9 cellular contexts compared by ENCODE assay signal in genomic region chr10:70296406-70296899, GRCh38. TPM values are rescaled to one million over a fixed set of nuclear protein-coding genes. Genes with fewer than 3 reads are reported as not detected.
DNase-seq lines count a peak whose midpoint lies in the region; ATAC-seq, FAIRE-seq and TF ChIP-seq lines count a peak whose summit lies in the region.
"Had no signal": no experiment of that assay in that cellular context is flagged by ENCODE, and none has a peak within 500 bp of the region (broad histone marks: within the 10 kb centered on the region; RNA-seq: fewer than 3 reads in every experiment).

No MANE protein-coding gene starts in this region.

- H2BK120ac ChIP-seq in H9 (ENCODE audit: low read depth, low read length, poor library complexity, severe bottlenecking), result no peak overlapping the region

- no peak overlapping the region for H3T11ph ChIP-seq in H9 (ENCODE audit: low read length)

- no peak for FAIRE-seq in small intestine (lab: Jason Lieb, UNC)

- H3K18ac ChIP-seq in H9 (ENCODE audit: insufficient read length, low read depth, low read length), result no peak overlapping the region

- no peak overlapping the region for H4K8ac ChIP-seq in H9 (replicated peaks; ENCODE audit: insufficient read length, low read depth, low read length)

- H4K20me1 ChIP-seq in H9 (ENCODE audit: control insufficient read depth, insufficient read depth, insufficient read length), result no peaks in the 10 kb centered on the region

- no peak overlapping the region for H3K23ac ChIP-seq in H9 (ENCODE audit: insufficient read length, low read depth, low read length)

- no peaks in the 10 kb centered on the region for H3K9me3 ChIP-seq in H9 (ENCODE audit: control insufficient read depth, low read depth, low read length)
- no peaks in the 10 kb centered on the region for H3K9me3 ChIP-seq in heart right ventricle
- H3K9me3 ChIP-seq in small intestine (ENCODE audit: control insufficient read depth, low read depth), result no peaks in the 10 kb centered on the region

- H3K79me2 ChIP-seq in H9 (ENCODE audit: insufficient read depth, low read length), result no peaks in the 10 kb centered on the region

- no peaks in the 10 kb centered on the region for H3K79me1 ChIP-seq in H9 (ENCODE audit: insufficient read depth, low read depth, low read length, poor library complexity, severe bottlenecking)

- H3K4me2 ChIP-seq in H9 (ENCODE audit: insufficient read depth, insufficient read length, low read length), result no peak overlapping the region

- no peak overlapping the region for H2AK5ac ChIP-seq in H9 (ENCODE audit: insufficient read length, low read length)

- H3K27me3 ChIP-seq in H9 (ENCODE audit: insufficient read depth, low read length), result no peaks in the 10 kb centered on the region
- no peaks in the 10 kb centered on the region for H3K27me3 ChIP-seq in heart right ventricle
- H3K27me3 ChIP-seq in small intestine (ENCODE audit: control insufficient read depth in 2 of 2, insufficient read depth in 2 of 2, low read length in 2 of 2), result no peaks in the 10 kb centered on the region

- no peak overlapping the region for H2AFZ ChIP-seq in H9 (ENCODE audit: low read length)

- intact Hi-C loops in heart right ventricle (cut with DNase I), result loop anchor here in 2 of 10 donors (1.0 to 10.0 kb wide), 2 partner anchors 22 to 62 kb away; partner anchors contain the start of gene PPA1 (in 1 of the 2)

- no peak overlapping the region for H3K4me3 Mint-ChIP-seq in H9

- H3K27me3 Mint-ChIP-seq in H9 (ENCODE audit: low read depth), result peaks cover 2% of the 10 kb centered on the region

- no peak overlapping the region for H2BK15ac ChIP-seq in H9 (ENCODE audit: low read depth, low read length)

- DNase-seq in H9 (peak; percentile 43), SW480 (ENCODE audit: low spot score) (peak; percentile 56), heart right ventricle (peak; percentile 88 to 91), small intestine (peak; percentile 18), NCI-H1930 (lab: John Stamatoyannopoulos, UW) (no peak)
- DNase-seq in activated CD8-positive, alpha-beta memory T cell treated with anti-CD3 and anti-CD28 coated beads, Interleukin-2, amount 50 U/mL, for 4 hours, result no peak

- H3K4ac ChIP-seq in H9 (ENCODE audit: low read depth, low read length), result no peak overlapping the region

- ATAC-seq in heart right ventricle, result peak; percentile 97 to 100 (median 99)
- no peak for ATAC-seq in HG02798 (IDR thresholded peaks at IDR 0.05; ENCODE audit: poor library complexity, unreplicated experiment)
- ATAC-seq in HG02571 (IDR thresholded peaks at IDR 0.05; ENCODE audit: unreplicated experiment), result no peak
- ATAC-seq: activated naive CD4-positive, alpha-beta T cell treated with anti-CD3 and anti-CD28 coated beads, Interleukin-2, amount 50 U/mL, for 72 hours had no signal

- H3K9me3 Mint-ChIP-seq in H9, result no peaks in the 10 kb centered on the region
- H3K9me3 Mint-ChIP-seq: activated naive CD4-positive, alpha-beta T cell treated with anti-CD3 and anti-CD28 coated beads, Interleukin-2, amount 50 U/mL, for 72 hours had no signal

- H3K4me3 ChIP-seq in heart right ventricle, result no peak overlapping the region
- no peak overlapping the region for H3K4me3 ChIP-seq in small intestine (ENCODE audit: low read depth in 1 of 2, low read length in 2 of 2)

- H2BK12ac ChIP-seq in H9 (ENCODE audit: insufficient read length, low read depth, low read length), result no peak overlapping the region

- H3K56ac ChIP-seq in H9 (ENCODE audit: insufficient read length, low read depth, low read length), result no peak overlapping the region

- no peak overlapping the region for H2BK5ac ChIP-seq in H9 (ENCODE audit: insufficient read length, low read length)

- H3K14ac ChIP-seq in H9 (ENCODE audit: insufficient read depth, low read length), result no peak overlapping the region; the same call in 1 of the 2 replicates

- H3K27ac ChIP-seq in H9 (ENCODE audit: insufficient read length, low read depth, low read length), result no peak overlapping the region
- peak overlapping the region; percentile 53 to 92 (median 85) for H3K27ac ChIP-seq in heart right ventricle
- H3K27ac ChIP-seq in small intestine (ENCODE audit: low read depth in 1 of 2, low read length in 1 of 2), result peak overlapping the region in 1 of 2 donors; percentile 68

- H4K91ac ChIP-seq in H9 (ENCODE audit: insufficient read length, low read depth, low read length), result no peak overlapping the region

- H3K36me3 Mint-ChIP-seq in H9 (ENCODE audit: insufficient read depth in 1 of 3, low read depth in 3 of 3), result peaks cover 0 to 2% (median 0%) of the 10 kb centered on the region in 3 experiments; a peak in 2 of 7 replicates
- H3K36me3 Mint-ChIP-seq: activated naive CD4-positive, alpha-beta T cell treated with anti-CD3 and anti-CD28 coated beads, Interleukin-2, amount 50 U/mL, for 72 hours had no signal

- H3K36me3 ChIP-seq in heart right ventricle (peaks cover 0 to 11% (median 0%) of the 10 kb centered on the region in 9 donors), small intestine (ENCODE audit: control insufficient read depth in 2 of 2, insufficient read depth in 2 of 2, low read length in 2 of 2) (no peaks in the 10 kb centered on the region)

- no peak overlapping the region for H2BK20ac ChIP-seq in H9 (ENCODE audit: low read depth, low read length, poor library complexity, severe bottlenecking)

- H3K23me2 ChIP-seq in H9 (ENCODE audit: insufficient read length, low read depth, low read length, poor library complexity, severe bottlenecking), result no peaks in the 10 kb centered on the region

- no peak overlapping the region; a peak in 1 of 7 replicates for H3K27ac Mint-ChIP-seq in H9
- H3K27ac Mint-ChIP-seq: activated naive CD4-positive, alpha-beta T cell treated with anti-CD3 and anti-CD28 coated beads, Interleukin-2, amount 50 U/mL, for 72 hours had no signal

- no peak overlapping the region for H4K5ac ChIP-seq in H9 (ENCODE audit: insufficient read length, low read depth, low read length)

- H3K4me1 ChIP-seq in H9 (ENCODE audit: insufficient read depth, low read length) (no peaks in the 10 kb centered on the region), heart right ventricle (peaks cover 11 to 23% (median 21%) of the 10 kb centered on the region in 9 donors), small intestine (ENCODE audit: control insufficient read depth in 2 of 2, insufficient read depth in 1 of 2, low read depth in 1 of 2, low read length in 1 of 2) (no peaks in the 10 kb centered on the region)

- no peak overlapping the region for H3K9ac ChIP-seq in H9 (ENCODE audit: extremely low read depth, insufficient read length, low read length)

- peaks cover 11 to 22% of the 10 kb centered on the region in 2 experiments for H3K4me1 Mint-ChIP-seq in H9

- no peak for TF ChIP-seq CTCF in H9 (conservative IDR thresholded peaks at IDR 0.05)
- TF ChIP-seq CTCF in heart right ventricle (IDR thresholded peaks at IDR 0.05), result no peak

- no CpG with 5 or more reads among the region's 12 CpGs for WGBS in H9 (ENCODE audit: extremely low coverage, insufficient read length, low lambda C conversion rate)
- WGBS in heart right ventricle, 2 donors, result 26 to 28% methylated on average over 12 of the region's 12 CpGs
- WGBS in small intestine, 3 donors, result 51 to 70% (median 66%) methylated on average over 12 of the region's 12 CpGs

RNA-seq across cellular contexts. Expression of gene NPFFR1, which starts 12.6 kb away (rescaled TPM):
- total RNA-seq in H9 (2021), result not detected in 2 replicates
- under 1 TPM in 1 of 10 donors, not detected in 9; 0.07 TPM for total RNA-seq in heart right ventricle
- polyA plus RNA-seq in heart right ventricle, result not detected
- polyA plus RNA-seq in small intestine, result under 1 TPM in 1 of 3 donors, not detected in 2; 0.06 TPM
- total RNA-seq: activated naive CD4-positive, alpha-beta T cell treated with anti-CD3 and anti-CD28 coated beads, Interleukin-2, amount 50 U/mL, for 72 hours had no signal

Comparison
In these comparisons a context has a peak if more than half of its experiments do, and no peak if none do; other contexts are left out.
1. DNase-seq: peak in H9 (single experiment), SW480 (single experiment), heart right ventricle (2 of 2) and small intestine (single experiment); none in activated CD8-positive, alpha-beta memory T cell treated with anti-CD3 and anti-CD28 coated beads, Interleukin-2, amount 50 U/mL, for 4 hours (single experiment) and NCI-H1930 (0 of 2).
2. ATAC-seq: peak in heart right ventricle (8 of 8); none in HG02798 (single experiment) and HG02571 (single experiment).